ENCODE assay signal across 22 cellular contexts in genomic region chr10:77869626-77870420, GRCh38. TPM values are rescaled to one million over a fixed set of nuclear protein-coding genes. Genes with fewer than 3 reads are reported as not detected.
DNase-seq lines count a peak whose midpoint lies in the region; ATAC-seq and TF ChIP-seq lines count a peak whose summit lies in the region.
"Had no signal": no experiment of that assay in that cellular context is flagged by ENCODE, and none has a peak within 500 bp of the region (broad histone marks: within the 10 kb centered on the region; RNA-seq: fewer than 3 reads in every experiment).

No MANE protein-coding gene starts in this region.

- H3K9me3 Mint-ChIP-seq in brain, result no peaks in the 10 kb centered on the region
- H3K9me3 Mint-ChIP-seq: activated CD8-positive, alpha-beta T cell treated with anti-CD3 and anti-CD28 coated beads for 36 hours; naive B cell; stimulated activated memory B cell treated with anti-CD40 and anti-IgM and Interleukin-4, amounts not matched to agents 10 μg/mL and 1 μg/mL and 100 μg/mL, for 72 hours had no signal

- H3K36me3 Mint-ChIP-seq in brain, result peaks cover 14% of the 10 kb centered on the region
- H3K36me3 Mint-ChIP-seq: naive B cell; stimulated activated memory B cell treated with anti-CD40 and anti-IgM and Interleukin-4, amounts not matched to agents 10 μg/mL and 1 μg/mL and 100 μg/mL, for 72 hours had no signal

- H3K27me3 ChIP-seq in stomach smooth muscle (ENCODE audit: control insufficient read depth in 1 of 2, insufficient read depth in 2 of 2, low read length in 2 of 2) (no peaks in the 10 kb centered on the region), Karpas-422 (ENCODE audit: low read length) (no peaks in the 10 kb centered on the region)
- H3K27me3 ChIP-seq: ovary, tibial artery had no signal

- H3K79me2 ChIP-seq in Karpas-422 (ENCODE audit: low read length), result no peaks in the 10 kb centered on the region

- ATAC-seq in HG03095 (IDR thresholded peaks at IDR 0.05; ENCODE audit: unreplicated experiment), result no peak
- ATAC-seq: activated CD8-positive, alpha-beta T cell treated with anti-CD3 and anti-CD28 coated beads for 36 hours; HepG2; stimulated activated memory B cell treated with anti-CD40 and anti-IgM and Interleukin-4, amounts not matched to agents 10 μg/mL and 1 μg/mL and 100 μg/mL, for 72 hours had no signal

- TF ChIP-seq CTCF in brain (conservative IDR thresholded peaks at IDR 0.05), result no peak
- no peak for TF ChIP-seq CTCF in fibroblast of the aortic adventitia (IDR thresholded peaks at IDR 0.05; ENCODE audit: insufficient read depth, low read length)
- TF ChIP-seq CTCF in GM13976 (IDR thresholded peaks at IDR 0.05; ENCODE audit: borderline replicate concordance, control extremely low read depth, extremely low read depth, insufficient read depth, missing control alignments), result no peak

- peak overlapping the region in 1 of 5 experiments; percentile 11 for H3K4me3 Mint-ChIP-seq in brain
- H3K4me3 Mint-ChIP-seq: activated CD8-positive, alpha-beta T cell treated with anti-CD3 and anti-CD28 coated beads for 36 hours; naive B cell; stimulated activated memory B cell treated with anti-CD40 and anti-IgM and Interleukin-4, amounts not matched to agents 10 μg/mL and 1 μg/mL and 100 μg/mL, for 72 hours had no signal

- peaks cover 89% of the 10 kb centered on the region for H3K4me1 Mint-ChIP-seq in brain

- H3K27ac ChIP-seq in stomach smooth muscle (ENCODE audit: low read length), result peak overlapping the region; percentile 55
- H3K27ac ChIP-seq in Karpas-422 (ENCODE audit: low read length), result no peak overlapping the region
- H3K27ac ChIP-seq: ovary, tibial artery had no signal

- no peak overlapping the region for H2AFZ ChIP-seq in Karpas-422 (ENCODE audit: low read length)

- peak overlapping the region; percentile 0 to 97 (median 94) for H3K27ac Mint-ChIP-seq in brain
- H3K27ac Mint-ChIP-seq: activated CD8-positive, alpha-beta T cell treated with anti-CD3 and anti-CD28 coated beads for 36 hours; stimulated activated memory B cell treated with anti-CD40 and anti-IgM and Interleukin-4, amounts not matched to agents 10 μg/mL and 1 μg/mL and 100 μg/mL, for 72 hours had no signal

- H3K4me1 ChIP-seq in stomach smooth muscle (ENCODE audit: control insufficient read depth, insufficient read depth, low read length) (peaks cover 62% of the 10 kb centered on the region), Karpas-422 (ENCODE audit: low read length) (peaks cover 32% of the 10 kb centered on the region)

- H3K4me3 ChIP-seq in fibroblast of the aortic adventitia (ENCODE audit: low read depth, low read length), result no peak overlapping the region
- no peak overlapping the region for H3K4me3 ChIP-seq in stomach smooth muscle (ENCODE audit: low read length in 2 of 2)
- H3K4me3 ChIP-seq in Karpas-422 (ENCODE audit: low read length), result no peak overlapping the region
- H3K4me3 ChIP-seq: ovary, tibial artery had no signal

- H3K9me3 ChIP-seq in stomach smooth muscle (ENCODE audit: control insufficient read depth in 2 of 2, low read length in 2 of 2) (no peaks in the 10 kb centered on the region), Karpas-422 (ENCODE audit: low read length) (no peaks in the 10 kb centered on the region)
- H3K9me3 ChIP-seq: ovary, tibial artery had no signal

- no peak overlapping the region for H3K4me2 ChIP-seq in Karpas-422 (ENCODE audit: low read depth, low read length, poor library complexity, severe bottlenecking)

- no peaks in the 10 kb centered on the region for H3K9me2 ChIP-seq in Karpas-422 (replicated peaks; ENCODE audit: insufficient read depth, low read length)

- no peaks in the 10 kb centered on the region for H3K27me3 Mint-ChIP-seq in brain
- H3K27me3 Mint-ChIP-seq: activated CD8-positive, alpha-beta T cell treated with anti-CD3 and anti-CD28 coated beads for 36 hours; naive B cell; stimulated activated memory B cell treated with anti-CD40 and anti-IgM and Interleukin-4, amounts not matched to agents 10 μg/mL and 1 μg/mL and 100 μg/mL, for 72 hours had no signal

- in situ Hi-C loops in GM13976 (cut with MboI; ENCODE audit: low sequenced_read_pairs, unreplicated experiment), result no loop called here

- no peaks in the 10 kb centered on the region; the same call in 1 of the 2 replicates for H4K20me1 ChIP-seq in Karpas-422 (ENCODE audit: insufficient read depth, low read depth, low read length)

- peak; percentile 14 for DNase-seq in LHCN-M2 (ENCODE audit: low read depth)
- peak; percentile 47 for DNase-seq in fibroblast of the aortic adventitia (ENCODE audit: low read depth)
- DNase-seq in Karpas-422, result no peak
- DNase-seq in GM13976 (ENCODE audit: low spot score), result no peak
- DNase-seq in Ammon's horn (ENCODE audit: low spot score), result no peak
- DNase-seq: activated CD4-positive, CD25-positive, alpha-beta regulatory T cell; activated CD8-positive, alpha-beta T cell treated with anti-CD3 and anti-CD28 coated beads for 36 hours; AML-193; aorta; DND-41; foreskin melanocyte; naive B cell; NCI-H1417; NCI-H510A treated with DMSO at 0.1 percent for 48 hours; ovary; T1000; tibial artery had no signal

- H3K36me3 ChIP-seq in stomach smooth muscle (ENCODE audit: control insufficient read depth in 2 of 2, insufficient read depth in 2 of 2, low read length in 2 of 2) (peaks cover 10 to 20% of the 10 kb centered on the region in 2 donors), Karpas-422 (ENCODE audit: insufficient read depth, low read length) (no peaks in the 10 kb centered on the region)
- H3K36me3 ChIP-seq: ovary had no signal

- H3K9ac ChIP-seq in stomach smooth muscle (ENCODE audit: low read length in 2 of 2) (peak overlapping the region in 1 of 2 donors; percentile 53), Karpas-422 (ENCODE audit: low read length) (no peak overlapping the region)

RNA-seq across cellular contexts. Expression of gene DLG5, which starts 56.7 kb away (rescaled TPM):
- total RNA-seq in LHCN-M2 (2014; rRNA removed) (22.6 and 24.9 TPM in 2 replicates), fibroblast of the aortic adventitia (ENCODE audit: low replicate concordance) (32.4 and 42.7 TPM in 2 replicates)
- 23.9 TPM for polyA plus RNA-seq in LHCN-M2 (2012)
- 20.7 TPM for polyA plus RNA-seq in brain (ENCODE audit: insufficient read depth, low read depth, low replicate concordance)
- 0.19 and 0.43 TPM in 2 replicates for total RNA-seq in Karpas-422 (2014; rRNA removed; shearing (Covaris generic); ENCODE audit: low replicate concordance)

Comparison
In these comparisons a context has a peak if more than half of its experiments do, and no peak if none do; other contexts are left out.
1. DNase-seq: peak in LHCN-M2 (single experiment) and fibroblast of the aortic adventitia (single experiment); none in Karpas-422 (single experiment), GM13976 (single experiment) and Ammon's horn (single experiment).
2. RNA of gene DLG5, which starts 56.7 kb away (total RNA-seq): 32.4 to 42.7 TPM in fibroblast of the aortic adventitia and 22.6 to 24.9 TPM in LHCN-M2; 0.19 to 0.43 TPM in Karpas-422; every median in the first group is over 10 times any median in the second.